8 cellular contexts compared by ENCODE assay signal in genomic region chr9:76459691-76460635, GRCh38. TPM values are rescaled to one million over a fixed set of nuclear protein-coding genes. Genes with fewer than 3 reads are reported as not detected.
DNase-seq lines count a peak whose midpoint lies in the region; ATAC-seq and TF ChIP-seq lines count a peak whose summit lies in the region.

No MANE protein-coding gene starts in this region.

- H3K4ac ChIP-seq in IMR-90 (ENCODE audit: low read depth, low read length): no peak overlapping the region

- POLR2A ChIA-PET in IMR-90 (lab: Charles Lee; ENCODE audit: unreplicated experiment): no interaction called here

- H2BK15ac ChIP-seq in IMR-90 (ENCODE audit: low read depth, low read length): no peak overlapping the region

- H3K23ac ChIP-seq in IMR-90 (ENCODE audit: low read depth, low read length): no peak overlapping the region

- no peaks in the 10 kb centered on the region for H4K20me1 ChIP-seq in IMR-90 (ENCODE audit: insufficient read depth, low read length)

- BruUV-seq in IMR-90 (replicated peaks; lab: Mats Ljungman, UMichigan): no TSS peak

- ATAC-seq in IMR-90 (ENCODE audit: low read depth) (peak; percentile 49), GM21825 (IDR thresholded peaks at IDR 0.05; ENCODE audit: unreplicated experiment) (no peak)

- no peak overlapping the region for H2BK20ac ChIP-seq in IMR-90 (ENCODE audit: low read depth, low read length)

- no peaks in the 10 kb centered on the region; the same call in 1 of the 2 replicates for H3K36me3 ChIP-seq in IMR-90 (ENCODE audit: control insufficient read depth, insufficient read depth, low read length)
- no peaks in the 10 kb centered on the region; the same call in 1 of the 2 replicates for H3K36me3 ChIP-seq in SJSA1
- no peaks in the 10 kb centered on the region for H3K36me3 ChIP-seq in endocrine pancreas (ENCODE audit: control insufficient read depth, insufficient read depth, low read length)

- CTCF ChIA-PET in IMR-90 (lab: Yijun Ruan, JAX): interaction anchor here (0.6 kb wide), 1 partner anchor 275 kb away, joined by 4 read pairs; no protein-coding TSS in a partner anchor

- in situ Hi-C loops in IMR-90 (cut with MboI; ENCODE audit: low sequenced_read_pairs): no loop called here

- H3K4me3 Mint-ChIP-seq in type B pancreatic cell: peak overlapping the region; percentile 95

- no peak for TF ChIP-seq POLR2A in IMR-90 (IDR thresholded peaks at IDR 0.05; ENCODE audit: low read depth, low read length)

- H4K8ac ChIP-seq in IMR-90 (ENCODE audit: low read depth in 2 of 2, low read length in 2 of 2): peak overlapping the region; percentile 9 to 51; a peak in 2 of 4 replicates

- no peak overlapping the region for H2AK5ac ChIP-seq in IMR-90 (ENCODE audit: low read depth, low read length)

- peak overlapping the region; percentile 94 for H2AFZ ChIP-seq in IMR-90 (replicated peaks; ENCODE audit: low read length, poor library complexity)

- peak overlapping the region; percentile 83 for H3K9ac ChIP-seq in IMR-90 (ENCODE audit: low read depth, low read length)
- peak overlapping the region; percentile 75 for H3K9ac ChIP-seq in endocrine pancreas (ENCODE audit: control insufficient read depth, insufficient read depth, low read length)

- H3K4me1 ChIP-seq in IMR-90 (ENCODE audit: control insufficient read depth, insufficient read depth, low read length): peaks cover 3% of the 10 kb centered on the region
- H3K4me1 ChIP-seq in SJSA1 (replicated peaks): peaks cover 27% of the 10 kb centered on the region
- peaks cover 30% of the 10 kb centered on the region for H3K4me1 ChIP-seq in endocrine pancreas (ENCODE audit: control insufficient read depth, insufficient read depth, low read length)

- H3K27me3 ChIP-seq in IMR-90 (ENCODE audit: control insufficient read depth, insufficient read depth, low read length) (no peaks in the 10 kb centered on the region), SJSA1 (replicated peaks) (no peaks in the 10 kb centered on the region), endocrine pancreas (ENCODE audit: control insufficient read depth, insufficient read depth, low read length) (no peaks in the 10 kb centered on the region)

- H3K27ac ChIP-seq in IMR-90 (ENCODE audit: insufficient read depth, low read length): peak overlapping the region; percentile 57; the same call in 1 of the 2 replicates
- peak overlapping the region; percentile 29 for H3K27ac ChIP-seq in SJSA1

- 2% methylated on average over 8 of the region's 32 CpGs; no CpG with 5 or more reads in 1 of the 2 experiments for WGBS in IMR-90 (ENCODE audit: extremely low coverage in 2 of 2, insufficient read length in 1 of 2), 2 experiments

- peak; percentile 34 for DNase-seq in stimulated activated CD4-positive, alpha-beta T cell treated with anti-CD3 and anti-CD28 coated beads, Interleukin-15, amount 100 ng/mL, for 24 hours
- DNase-seq in stimulated activated CD4-positive, alpha-beta T cell treated with anti-CD3 and anti-CD28 coated beads, Interleukin-4, amount 100 ng/mL, for 4 hours: no peak
- peak; percentile 62 for DNase-seq in IMR-90
- DNase-seq in SJSA1 (ENCODE audit: low read depth in 1 of 2, low spot score in 2 of 2): peak; percentile 48 to 67
- DNase-seq in lung microvascular endothelial cell (ENCODE audit: low read depth in 2 of 2): peak; percentile 40 to 50
- DNase-seq in type B pancreatic cell (ENCODE audit: extremely low spot score, unreplicated experiment): no peak

- intact Hi-C loops in IMR-90 (cut with micrococcal nuclease): no loop called here

- H3K36me3 Mint-ChIP-seq in type B pancreatic cell: no peaks in the 10 kb centered on the region

- no peak overlapping the region for H3K56ac ChIP-seq in IMR-90 (ENCODE audit: extremely low read depth, insufficient read depth, low read length)

- peaks cover 3% of the 10 kb centered on the region; the same call in 1 of the 2 replicates for H3K9me1 ChIP-seq in IMR-90 (ENCODE audit: insufficient read depth, low read length)

- dilution Hi-C loops in IMR-90 (cut with HindIII; ENCODE audit: low sequenced_read_pairs, unreplicated experiment): no loop called here

- H2AK9ac ChIP-seq in IMR-90 (replicated peaks; ENCODE audit: low read depth, low read length, poor library complexity): no peak overlapping the region

- no peaks in the 10 kb centered on the region for H3K9me3 Mint-ChIP-seq in type B pancreatic cell

- peaks cover 14% of the 10 kb centered on the region for H3K4me1 Mint-ChIP-seq in type B pancreatic cell (ENCODE audit: unreplicated experiment)

- H3K4me2 ChIP-seq in IMR-90 (ENCODE audit: low read depth, low read length): peak overlapping the region; percentile 93

- peak overlapping the region; percentile 55; the same call in 1 of the 2 replicates for H3K18ac ChIP-seq in IMR-90 (ENCODE audit: low read depth, low read length)

- H4K5ac ChIP-seq in IMR-90 (ENCODE audit: low read depth, low read length): peak overlapping the region; percentile 4; the same call in 1 of the 2 replicates

- peak overlapping the region; percentile 86 for H3K27ac Mint-ChIP-seq in type B pancreatic cell

- H3K14ac ChIP-seq in IMR-90 (replicated peaks; ENCODE audit: low read depth, low read length): no peak overlapping the region; the same call in 1 of the 2 replicates

- no peak for TF ChIP-seq RAD21 in IMR-90 (IDR thresholded peaks at IDR 0.05; ENCODE audit: low read length)

- H3K27me3 Mint-ChIP-seq in type B pancreatic cell: peaks cover 4% of the 10 kb centered on the region

- TF ChIP-seq CTCF in IMR-90 (conservative IDR thresholded peaks at IDR 0.05; ENCODE audit: low read depth, low read length): peak; percentile 32; the same call in 1 of the 2 replicates
- TF ChIP-seq CTCF in type B pancreatic cell (conservative IDR thresholded peaks at IDR 0.05): peak; percentile 74

- H4K91ac ChIP-seq in IMR-90 (ENCODE audit: insufficient read depth, low read depth, low read length): no peak overlapping the region

- H2BK120ac ChIP-seq in IMR-90 (ENCODE audit: low read depth, low read length): 0 out of 2 replicates have a peak overlapping the region, but pooled peaks have one; percentile 22

- H3K79me1 ChIP-seq in IMR-90 (ENCODE audit: low read depth in 1 of 2, low read length in 2 of 2): peaks cover 0 to 4% of the 10 kb centered on the region in 2 experiments; a peak in 1 of 4 replicates

- H3K9me3 ChIP-seq in IMR-90 (ENCODE audit: control insufficient read depth, insufficient read depth, low read length) (no peaks in the 10 kb centered on the region), SJSA1 (replicated peaks) (no peaks in the 10 kb centered on the region), endocrine pancreas (ENCODE audit: control insufficient read depth, low read length) (no peaks in the 10 kb centered on the region)

- H2BK5ac ChIP-seq in IMR-90 (ENCODE audit: low read depth, low read length, poor library complexity, severe bottlenecking): peak overlapping the region; percentile 14

- H3K4me3 ChIP-seq in IMR-90 (ENCODE audit: insufficient read depth, low read depth, low read length): peak overlapping the region; percentile 98
- H3K4me3 ChIP-seq in SJSA1: peak overlapping the region; percentile 69
- H3K4me3 ChIP-seq in endocrine pancreas (ENCODE audit: control insufficient read depth, insufficient read depth, low read length): peak overlapping the region; percentile 82

TF ChIP-seq in IMR-90, 13 proteins besides CTCF, POLR2A, EP300 and RAD21:
- TF ChIP-seq CHD1 (IDR thresholded peaks at IDR 0.05; ENCODE audit: low read depth, low read length) (no peak; the same call in 1 of the 2 replicates), CEBPB (IDR thresholded peaks at IDR 0.05; ENCODE audit: low read depth, low read length) (peak; percentile 60; the same call in 1 of the 2 replicates), MAZ (IDR thresholded peaks at IDR 0.05; ENCODE audit: borderline replicate concordance, low read depth, low read length) (0 out of 2 replicates have a peak, but pooled peaks have one; percentile 21), MXI1 (IDR thresholded peaks at IDR 0.05; ENCODE audit: borderline replicate concordance, low read depth, low read length) (peak; percentile 58; the same call in 1 of the 2 replicates)

RNA-seq across cellular contexts. Expression of gene GCNT1, which starts 1.0 kb away (rescaled TPM):
- 10.0 and 46.6 TPM in 2 replicates for total RNA-seq in IMR-90 (2012; rRNA removed)
- polyA plus RNA-seq in IMR-90 (2012; rRNA removed): 9.3 and 12.5 TPM in 2 replicates
- polyA plus RNA-seq in IMR-90 (2012; cell fraction: cytosol; rRNA removed): 2.9 and 4.5 TPM in 2 replicates
- polyA plus RNA-seq in IMR-90 (2012; cell fraction: nucleus; rRNA removed; ENCODE audit: low replicate concordance): 1.8 and 7.6 TPM in 2 replicates
- 14.6 and 17.8 TPM in 2 replicates for total RNA-seq in SJSA1 (2014; rRNA removed; shearing (Covaris generic))
- 5.0 and 11.1 TPM in 2 replicates for total RNA-seq in lung microvascular endothelial cell
- total RNA-seq in type B pancreatic cell (ENCODE audit: low replicate concordance): 23.8 and 50.3 TPM in 2 replicates

Comparison
In these comparisons a context has a peak if more than half of its experiments do, and no peak if none do; other contexts are left out.
1. DNase-seq: peak in stimulated activated CD4-positive, alpha-beta T cell treated with anti-CD3 and anti-CD28 coated beads, Interleukin-15, amount 100 ng/mL, for 24 hours (single experiment), IMR-90 (single experiment), SJSA1 (2 of 2) and lung microvascular endothelial cell (2 of 2); none in stimulated activated CD4-positive, alpha-beta T cell treated with anti-CD3 and anti-CD28 coated beads, Interleukin-4, amount 100 ng/mL, for 4 hours (0 of 2) and type B pancreatic cell (single experiment).
2. Peak in every context shown above with its lines, with median percentiles within 50 percentile points of each other: H3K4me3 ChIP-seq.